In genomic region chr2:161981016-161981415, GRCh38 we compare ENCODE assay signal across 1 cellular context.
TF ChIP-seq lines count a peak whose summit lies in the region.

No MANE protein-coding gene starts in this region.

TF ChIP-seq in HCT116, 20 proteins besides CTCF, POLR2A, EP300 and RAD21 (continued from another document):
- TF ChIP-seq CEBPB (IDR thresholded peaks at IDR 0.05; ENCODE audit: low read depth) (no peak), FOSL1 (IDR thresholded peaks at IDR 0.05; ENCODE audit: low read depth) (no peak), ELF1 (IDR thresholded peaks at IDR 0.05; ENCODE audit: borderline replicate concordance, low read depth) (no peak), ZNF274 (IDR thresholded peaks at IDR 0.05; ENCODE audit: low read depth, low read length) (no peak), TCF7L2 (IDR thresholded peaks at IDR 0.05; ENCODE audit: borderline replicate concordance, extremely low read depth, insufficient read depth, insufficient read length) (no peak), EZH2phosphoT487 (IDR thresholded peaks at IDR 0.05; ENCODE audit: borderline replicate concordance) (no peak)
- TF ChIP-seq, protein P1, sequence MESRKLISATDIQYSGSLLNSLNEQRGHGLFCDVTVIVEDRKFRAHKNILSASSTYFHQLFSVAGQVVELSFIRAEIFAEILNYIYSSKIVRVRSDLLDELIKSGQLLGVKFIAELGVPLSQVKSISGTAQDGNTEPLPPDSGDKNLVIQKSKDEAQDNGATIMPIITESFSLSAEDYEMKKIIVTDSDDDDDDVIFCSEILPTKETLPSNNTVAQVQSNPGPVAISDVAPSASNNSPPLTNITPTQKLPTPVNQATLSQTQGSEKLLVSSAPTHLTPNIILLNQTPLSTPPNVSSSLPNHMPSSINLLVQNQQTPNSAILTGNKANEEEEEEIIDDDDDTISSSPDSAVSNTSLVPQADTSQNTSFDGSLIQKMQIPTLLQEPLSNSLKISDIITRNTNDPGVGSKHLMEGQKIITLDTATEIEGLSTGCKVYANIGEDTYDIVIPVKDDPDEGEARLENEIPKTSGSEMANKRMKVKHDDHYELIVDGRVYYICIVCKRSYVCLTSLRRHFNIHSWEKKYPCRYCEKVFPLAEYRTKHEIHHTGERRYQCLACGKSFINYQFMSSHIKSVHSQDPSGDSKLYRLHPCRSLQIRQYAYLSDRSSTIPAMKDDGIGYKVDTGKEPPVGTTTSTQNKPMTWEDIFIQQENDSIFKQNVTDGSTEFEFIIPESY (IDR thresholded peaks at IDR 0.05; ENCODE audit: extremely low read depth, insufficient replicate concordance, low read length): no peak
